15 cellular contexts compared by ENCODE assay signal in the genomic region with DNA sequence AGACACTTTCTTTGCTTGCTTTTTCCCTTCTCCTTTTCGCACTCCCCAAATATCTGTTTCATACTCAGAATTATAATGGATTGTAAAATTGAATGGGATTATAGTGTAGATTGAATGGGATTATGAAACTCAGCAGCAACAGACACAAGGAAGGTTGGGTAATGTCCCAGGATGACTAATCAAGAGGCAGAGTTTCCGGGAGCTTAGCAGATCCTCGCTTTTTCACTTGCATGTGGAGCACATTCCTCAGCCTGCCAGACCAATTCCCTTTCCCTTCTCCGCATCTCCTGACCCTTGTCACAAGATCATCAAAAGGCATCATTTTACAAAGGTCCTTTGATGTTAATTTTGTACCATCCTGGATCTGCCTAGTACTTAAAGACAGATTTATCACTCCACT. TPM values are rescaled to one million over a fixed set of nuclear protein-coding genes. Genes with fewer than 3 reads are reported as not detected.
A peak's percentile ranks its signal among the peaks of the same experiment; 100 is the strongest.
DNase-seq lines count a peak whose midpoint lies in the region; ATAC-seq and TF ChIP-seq lines count a peak whose summit lies in the region.
"Had no signal": no experiment of that assay in that cellular context is flagged by ENCODE, and none has a peak within 500 bp of the region (broad histone marks: within the 10 kb centered on the region; RNA-seq: fewer than 3 reads in every experiment).

No MANE protein-coding gene starts in this region.

- H3K4me1 Mint-ChIP-seq in HFFc6 (ENCODE audit: low read depth): peaks cover 10% of the 10 kb centered on the region; the same call in 1 of the 2 replicates

- H3K4me1 ChIP-seq in adipocyte (ENCODE audit: control insufficient read depth, insufficient read depth, low read length): peaks cover 15% of the 10 kb centered on the region

- H3K9ac ChIP-seq in adipocyte (ENCODE audit: low read length): no peak overlapping the region
- H3K9ac ChIP-seq: SK-N-SH had no signal

- ATAC-seq in HG03378 (IDR thresholded peaks at IDR 0.05; ENCODE audit: unreplicated experiment) (no peak), GM18858 (IDR thresholded peaks at IDR 0.05; ENCODE audit: unreplicated experiment) (no peak)
- ATAC-seq: mucosa of descending colon had no signal

- TF ChIP-seq CTCF in AG09319 (IDR thresholded peaks at IDR 0.05; ENCODE audit: low read depth, low read length) (no peak), HFFc6 (IDR thresholded peaks at IDR 0.05) (no peak)

- H3K9me3 Mint-ChIP-seq in HFFc6: no peaks in the 10 kb centered on the region; the same call in 1 of the 2 replicates

- no peak overlapping the region for H3K27ac Mint-ChIP-seq in HFFc6
- H3K27ac Mint-ChIP-seq: activated T-helper 2 cell treated with anti-CD3 and anti-CD28 coated beads, Interferon-gamma antibody, Interleukin-2, Interleukin-4, amounts not matched to agents 10 μg/mL and 5 μg/mL and 100 μg/mL, durations not matched to agents 14 hours and 24 hours and 36 hours had no signal

- DNase-seq in AG09319 (ENCODE audit: extremely low read depth, low read depth) (peak; percentile 25), HFFc6 (peak; percentile 20), adipocyte (ENCODE audit: low read depth) (peak; percentile 47), foreskin melanocyte (peak; percentile 76), cerebellar cortex (ENCODE audit: low spot score) (no peak), NCI-H1694 treated with DMSO at 0.1 percent for 48 hours (lab: John Stamatoyannopoulos, UW) (no peak)
- DNase-seq: activated CD8-positive, alpha-beta memory T cell treated with anti-CD3 and anti-CD28 coated beads for 24 hours; effector memory CD4-positive, alpha-beta T cell; mucosa of descending colon; NCI-H1105; SK-N-SH; WERI-Rb-1 had no signal

- no peak overlapping the region for H3K4me3 Mint-ChIP-seq in HFFc6

- H3K27me3 Mint-ChIP-seq in HFFc6 (ENCODE audit: insufficient read depth): peaks cover 6% of the 10 kb centered on the region

- H3K27me3 ChIP-seq in adipocyte (replicated peaks; ENCODE audit: control insufficient read depth, insufficient read depth, low read length): no peaks in the 10 kb centered on the region

- H3K36me3 Mint-ChIP-seq in HFFc6 (ENCODE audit: low read depth): no peaks in the 10 kb centered on the region

- H3K36me3 ChIP-seq in adipocyte (ENCODE audit: control insufficient read depth, insufficient read depth, low read length, severe bottlenecking): no peaks in the 10 kb centered on the region
- H3K36me3 ChIP-seq: WERI-Rb-1 had no signal

- peaks cover 3% of the 10 kb centered on the region for H3K9me3 ChIP-seq in adipocyte (ENCODE audit: control insufficient read depth, low read length)
- H3K9me3 ChIP-seq: mucosa of descending colon, SK-N-SH had no signal

- H3K4me3 ChIP-seq in adipocyte (ENCODE audit: low read length): no peak overlapping the region
- H3K4me3 ChIP-seq: mucosa of descending colon had no signal

RNA-seq across cellular contexts. Expression of a gene that starts 55.1 kb away (rescaled TPM):
- 1 to 10 TPM in 2 of 6 experiments, under 1 TPM in 4; 0.43 to 1.4 (median 0.79) TPM for total RNA-seq in HFFc6 (2021; fragmentation: NEBNext Ultra II Directional; extraction: Animal tissue kit (Norgen Biotek cat#: 25700))
- total RNA-seq: activated T-helper 2 cell treated with anti-CD3 and anti-CD28 coated beads, Interferon-gamma antibody, Interleukin-2, Interleukin-4, amounts not matched to agents 10 μg/mL and 5 μg/mL and 100 μg/mL, durations not matched to agents 14 hours and 24 hours and 36 hours had no signal

Comparison
In these comparisons a context has a peak if more than half of its experiments do, and no peak if none do; other contexts are left out.
1. DNase-seq: peak in AG09319 (single experiment), HFFc6 (single experiment), adipocyte (single experiment) and foreskin melanocyte (single experiment); none in cerebellar cortex (single experiment) and NCI-H1694 treated with DMSO at 0.1 percent for 48 hours (single experiment).